In the genomic region with DNA sequence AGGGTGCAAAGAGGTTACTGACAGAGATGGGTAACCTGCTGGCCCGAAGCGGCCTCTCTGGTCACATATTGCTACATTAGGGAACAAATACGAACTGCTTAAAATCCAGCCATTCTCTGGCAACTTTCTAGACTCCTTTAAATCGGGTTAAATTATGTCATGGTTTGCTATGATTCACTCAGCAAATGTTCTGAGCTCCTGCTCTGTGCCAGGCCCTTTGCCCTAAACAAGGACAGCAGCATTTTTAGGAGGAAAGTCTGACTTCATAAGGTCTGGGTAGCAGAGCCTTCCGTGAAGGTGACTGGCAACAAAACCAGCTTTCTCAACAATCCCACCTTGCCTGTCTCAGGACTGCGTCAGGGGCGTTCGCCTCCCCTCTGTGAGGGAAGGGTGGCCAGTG, we compare ENCODE assay signal across 1 cellular context.
TF ChIP-seq lines count a peak whose summit lies in the region.

No MANE protein-coding gene starts in this region.

TF ChIP-seq in A549, 52 proteins besides CTCF, POLR2A, EP300 and RAD21 (continued from another document):
- TF ChIP-seq, protein P1, sequence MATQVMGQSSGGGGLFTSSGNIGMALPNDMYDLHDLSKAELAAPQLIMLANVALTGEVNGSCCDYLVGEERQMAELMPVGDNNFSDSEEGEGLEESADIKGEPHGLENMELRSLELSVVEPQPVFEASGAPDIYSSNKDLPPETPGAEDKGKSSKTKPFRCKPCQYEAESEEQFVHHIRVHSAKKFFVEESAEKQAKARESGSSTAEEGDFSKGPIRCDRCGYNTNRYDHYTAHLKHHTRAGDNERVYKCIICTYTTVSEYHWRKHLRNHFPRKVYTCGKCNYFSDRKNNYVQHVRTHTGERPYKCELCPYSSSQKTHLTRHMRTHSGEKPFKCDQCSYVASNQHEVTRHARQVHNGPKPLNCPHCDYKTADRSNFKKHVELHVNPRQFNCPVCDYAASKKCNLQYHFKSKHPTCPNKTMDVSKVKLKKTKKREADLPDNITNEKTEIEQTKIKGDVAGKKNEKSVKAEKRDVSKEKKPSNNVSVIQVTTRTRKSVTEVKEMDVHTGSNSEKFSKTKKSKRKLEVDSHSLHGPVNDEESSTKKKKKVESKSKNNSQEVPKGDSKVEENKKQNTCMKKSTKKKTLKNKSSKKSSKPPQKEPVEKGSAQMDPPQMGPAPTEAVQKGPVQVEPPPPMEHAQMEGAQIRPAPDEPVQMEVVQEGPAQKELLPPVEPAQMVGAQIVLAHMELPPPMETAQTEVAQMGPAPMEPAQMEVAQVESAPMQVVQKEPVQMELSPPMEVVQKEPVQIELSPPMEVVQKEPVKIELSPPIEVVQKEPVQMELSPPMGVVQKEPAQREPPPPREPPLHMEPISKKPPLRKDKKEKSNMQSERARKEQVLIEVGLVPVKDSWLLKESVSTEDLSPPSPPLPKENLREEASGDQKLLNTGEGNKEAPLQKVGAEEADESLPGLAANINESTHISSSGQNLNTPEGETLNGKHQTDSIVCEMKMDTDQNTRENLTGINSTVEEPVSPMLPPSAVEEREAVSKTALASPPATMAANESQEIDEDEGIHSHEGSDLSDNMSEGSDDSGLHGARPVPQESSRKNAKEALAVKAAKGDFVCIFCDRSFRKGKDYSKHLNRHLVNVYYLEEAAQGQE (IDR thresholded peaks at IDR 0.05): no peak
- TF ChIP-seq HOXA7 (CRISPR knock-in tag; IDR thresholded peaks at IDR 0.05): no peak
- no peak for TF ChIP-seq HOXB5 (CRISPR knock-in tag; IDR thresholded peaks at IDR 0.05)
- no peak for TF ChIP-seq CBX8 (IDR thresholded peaks at IDR 0.05)
- TF ChIP-seq NFE2L2 (conservative IDR thresholded peaks at IDR 0.05; ENCODE audit: low read length): no peak
- TF ChIP-seq, protein P2, sequence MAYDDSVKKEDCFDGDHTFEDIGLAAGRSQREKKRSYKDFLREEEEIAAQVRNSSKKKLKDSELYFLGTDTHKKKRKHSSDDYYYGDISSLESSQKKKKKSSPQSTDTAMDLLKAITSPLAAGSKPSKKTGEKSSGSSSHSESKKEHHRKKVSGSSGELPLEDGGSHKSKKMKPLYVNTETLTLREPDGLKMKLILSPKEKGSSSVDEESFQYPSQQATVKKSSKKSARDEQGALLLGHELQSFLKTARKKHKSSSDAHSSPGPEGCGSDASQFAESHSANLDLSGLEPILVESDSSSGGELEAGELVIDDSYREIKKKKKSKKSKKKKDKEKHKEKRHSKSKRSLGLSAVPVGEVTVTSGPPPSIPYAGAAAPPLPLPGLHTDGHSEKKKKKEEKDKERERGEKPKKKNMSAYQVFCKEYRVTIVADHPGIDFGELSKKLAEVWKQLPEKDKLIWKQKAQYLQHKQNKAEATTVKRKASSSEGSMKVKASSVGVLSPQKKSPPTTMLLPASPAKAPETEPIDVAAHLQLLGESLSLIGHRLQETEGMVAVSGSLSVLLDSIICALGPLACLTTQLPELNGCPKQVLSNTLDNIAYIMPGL (CRISPR knock-in tag; IDR thresholded peaks at IDR 0.05; ENCODE audit: borderline replicate concordance): no peak
- no peak for TF ChIP-seq TP53 (CRISPR knock-in tag; IDR thresholded peaks at IDR 0.05)
- no peak for TF ChIP-seq KDM5A (IDR thresholded peaks at IDR 0.05)
- no peak for TF ChIP-seq FOXS1 (CRISPR knock-in tag; IDR thresholded peaks at IDR 0.05)
- no peak for TF ChIP-seq POLR2AphosphoS2 (conservative IDR thresholded peaks at IDR 0.05; ENCODE audit: low read length)
- no peak for TF ChIP-seq EHMT2 (IDR thresholded peaks at IDR 0.05; ENCODE audit: low read depth)
- TF ChIP-seq SREBF2 (IDR thresholded peaks at IDR 0.05): no peak
- TF ChIP-seq ATOH8 (CRISPR knock-in tag; IDR thresholded peaks at IDR 0.05; ENCODE audit: low read depth): no peak
- TF ChIP-seq, protein P3, sequence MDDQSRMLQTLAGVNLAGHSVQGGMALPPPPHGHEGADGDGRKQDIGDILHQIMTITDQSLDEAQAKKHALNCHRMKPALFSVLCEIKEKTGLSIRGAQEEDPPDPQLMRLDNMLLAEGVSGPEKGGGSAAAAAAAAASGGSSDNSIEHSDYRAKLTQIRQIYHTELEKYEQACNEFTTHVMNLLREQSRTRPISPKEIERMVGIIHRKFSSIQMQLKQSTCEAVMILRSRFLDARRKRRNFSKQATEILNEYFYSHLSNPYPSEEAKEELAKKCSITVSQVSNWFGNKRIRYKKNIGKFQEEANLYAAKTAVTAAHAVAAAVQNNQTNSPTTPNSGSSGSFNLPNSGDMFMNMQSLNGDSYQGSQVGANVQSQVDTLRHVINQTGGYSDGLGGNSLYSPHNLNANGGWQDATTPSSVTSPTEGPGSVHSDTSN (IDR thresholded peaks at IDR 0.05): no peak
